In genomic region chr17:69900829-69901228, GRCh38 we compare ENCODE assay signal across 9 cellular contexts.
"Had no signal": no experiment of that assay in that cellular context is flagged by ENCODE, and none has a peak within 500 bp of the region (broad histone marks: within the 10 kb centered on the region; RNA-seq: fewer than 3 reads in every experiment).

No MANE protein-coding gene starts in this region.

- H3K9me3 ChIP-seq: colonic mucosa, lower lobe of right lung, tibial nerve had no signal

- H3K4me3 ChIP-seq: colonic mucosa, lower lobe of right lung, tibial nerve had no signal

- H3K4me1 ChIP-seq: colonic mucosa, lower lobe of right lung, tibial nerve had no signal

- H3K27me3 ChIP-seq: colonic mucosa, tibial nerve had no signal

- H3K36me3 ChIP-seq: colonic mucosa, lower lobe of right lung, tibial nerve had no signal

- ATAC-seq: activated CD8-positive, alpha-beta memory T cell treated with anti-CD3 and anti-CD28 coated beads, Interleukin-2, amount 10 ng/mL, durations not matched to agents 7 days and 5 days; esophagus mucosa; lower lobe of right lung had no signal

- H3K27ac ChIP-seq: colonic mucosa, lower lobe of right lung, tibial nerve had no signal

- DNase-seq: activated B cell treated with CpG ODN at 0.5 μM for 24 hours; activated CD4-positive, alpha-beta memory T cell treated with anti-CD3 and anti-CD28 coated beads, Interleukin-2, amount 10 ng/mL, durations not matched to agents 7 days and 5 days; activated CD4-positive, alpha-beta T cell treated with anti-CD3 and anti-CD28 coated beads for 48 hours; activated CD8-positive, alpha-beta memory T cell treated with anti-CD3 and anti-CD28 coated beads, Interleukin-2, amount 10 ng/mL, durations not matched to agents 7 days and 5 days; colonic mucosa; lower lobe of right lung; SW 1271 had no signal
